1 cellular context compared by ENCODE assay signal in the genomic region with DNA sequence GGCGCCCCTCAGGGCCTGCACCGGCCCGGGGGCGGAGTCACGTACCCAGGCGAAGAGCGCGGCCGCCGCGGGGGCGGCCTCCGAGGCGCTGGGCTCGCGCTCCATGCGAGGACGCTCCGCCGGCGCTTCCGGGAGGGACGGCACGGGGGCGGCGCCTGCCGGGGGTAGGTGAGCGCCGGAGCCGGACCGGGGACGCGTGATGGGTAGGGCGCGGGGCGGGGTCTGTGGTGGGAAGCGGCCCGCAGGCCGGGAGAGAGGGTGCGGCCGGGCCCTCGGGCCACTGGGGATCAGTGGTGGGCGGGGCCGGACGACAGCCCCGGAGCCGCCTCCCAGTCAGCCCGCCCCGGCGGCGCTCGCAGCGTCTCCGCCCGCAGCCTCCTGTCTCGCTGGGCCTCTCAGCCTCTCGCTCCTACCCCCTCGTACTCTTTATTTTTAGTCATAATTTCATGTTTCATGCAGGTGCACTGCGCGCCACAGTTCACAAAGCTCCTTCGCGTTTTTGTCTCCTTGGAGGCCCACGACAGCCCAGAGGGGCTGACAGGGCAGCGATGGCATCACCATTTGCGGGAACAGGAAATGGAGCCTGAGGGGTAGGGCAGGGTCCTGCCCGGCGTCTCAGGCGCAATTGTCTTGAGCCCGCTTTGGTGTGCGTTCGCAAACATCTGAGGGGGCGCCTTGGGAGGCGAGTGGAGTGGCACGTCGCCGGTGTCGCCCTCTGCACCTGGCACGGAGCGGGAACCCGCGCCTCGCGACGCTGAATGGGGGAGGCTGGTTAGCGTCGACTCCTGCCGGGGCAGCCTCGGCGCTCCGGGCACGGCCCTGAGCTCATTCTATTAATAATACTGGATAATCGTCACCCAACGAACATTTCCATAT.
TF ChIP-seq lines count a peak whose summit lies in the region.

A gene (minus strand): TSS at position 142 of the 876 bp plus-strand sequence. CDS start 37 bp downstream, at position 105.

TF ChIP-seq in HepG2, 621 proteins besides CTCF, POLR2A, EP300 and RAD21 (continued from another document):
- TF ChIP-seq, protein P1, sequence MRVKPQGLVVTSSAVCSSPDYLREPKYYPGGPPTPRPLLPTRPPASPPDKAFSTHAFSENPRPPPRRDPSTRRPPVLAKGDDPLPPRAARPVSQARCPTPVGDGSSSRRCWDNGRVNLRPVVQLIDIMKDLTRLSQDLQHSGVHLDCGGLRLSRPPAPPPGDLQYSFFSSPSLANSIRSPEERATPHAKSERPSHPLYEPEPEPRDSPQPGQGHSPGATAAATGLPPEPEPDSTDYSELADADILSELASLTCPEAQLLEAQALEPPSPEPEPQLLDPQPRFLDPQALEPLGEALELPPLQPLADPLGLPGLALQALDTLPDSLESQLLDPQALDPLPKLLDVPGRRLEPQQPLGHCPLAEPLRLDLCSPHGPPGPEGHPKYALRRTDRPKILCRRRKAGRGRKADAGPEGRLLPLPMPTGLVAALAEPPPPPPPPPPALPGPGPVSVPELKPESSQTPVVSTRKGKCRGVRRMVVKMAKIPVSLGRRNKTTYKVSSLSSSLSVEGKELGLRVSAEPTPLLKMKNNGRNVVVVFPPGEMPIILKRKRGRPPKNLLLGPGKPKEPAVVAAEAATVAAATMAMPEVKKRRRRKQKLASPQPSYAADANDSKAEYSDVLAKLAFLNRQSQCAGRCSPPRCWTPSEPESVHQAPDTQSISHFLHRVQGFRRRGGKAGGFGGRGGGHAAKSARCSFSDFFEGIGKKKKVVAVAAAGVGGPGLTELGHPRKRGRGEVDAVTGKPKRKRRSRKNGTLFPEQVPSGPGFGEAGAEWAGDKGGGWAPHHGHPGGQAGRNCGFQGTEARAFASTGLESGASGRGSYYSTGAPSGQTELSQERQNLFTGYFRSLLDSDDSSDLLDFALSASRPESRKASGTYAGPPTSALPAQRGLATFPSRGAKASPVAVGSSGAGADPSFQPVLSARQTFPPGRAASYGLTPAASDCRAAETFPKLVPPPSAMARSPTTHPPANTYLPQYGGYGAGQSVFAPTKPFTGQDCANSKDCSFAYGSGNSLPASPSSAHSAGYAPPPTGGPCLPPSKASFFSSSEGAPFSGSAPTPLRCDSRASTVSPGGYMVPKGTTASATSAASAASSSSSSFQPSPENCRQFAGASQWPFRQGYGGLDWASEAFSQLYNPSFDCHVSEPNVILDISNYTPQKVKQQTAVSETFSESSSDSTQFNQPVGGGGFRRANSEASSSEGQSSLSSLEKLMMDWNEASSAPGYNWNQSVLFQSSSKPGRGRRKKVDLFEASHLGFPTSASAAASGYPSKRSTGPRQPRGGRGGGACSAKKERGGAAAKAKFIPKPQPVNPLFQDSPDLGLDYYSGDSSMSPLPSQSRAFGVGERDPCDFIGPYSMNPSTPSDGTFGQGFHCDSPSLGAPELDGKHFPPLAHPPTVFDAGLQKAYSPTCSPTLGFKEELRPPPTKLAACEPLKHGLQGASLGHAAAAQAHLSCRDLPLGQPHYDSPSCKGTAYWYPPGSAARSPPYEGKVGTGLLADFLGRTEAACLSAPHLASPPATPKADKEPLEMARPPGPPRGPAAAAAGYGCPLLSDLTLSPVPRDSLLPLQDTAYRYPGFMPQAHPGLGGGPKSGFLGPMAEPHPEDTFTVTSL (CRISPR knock-in tag; IDR thresholded peaks at IDR 0.05; ENCODE audit: borderline replicate concordance), result peak; percentile 56
- TF ChIP-seq, protein P2, sequence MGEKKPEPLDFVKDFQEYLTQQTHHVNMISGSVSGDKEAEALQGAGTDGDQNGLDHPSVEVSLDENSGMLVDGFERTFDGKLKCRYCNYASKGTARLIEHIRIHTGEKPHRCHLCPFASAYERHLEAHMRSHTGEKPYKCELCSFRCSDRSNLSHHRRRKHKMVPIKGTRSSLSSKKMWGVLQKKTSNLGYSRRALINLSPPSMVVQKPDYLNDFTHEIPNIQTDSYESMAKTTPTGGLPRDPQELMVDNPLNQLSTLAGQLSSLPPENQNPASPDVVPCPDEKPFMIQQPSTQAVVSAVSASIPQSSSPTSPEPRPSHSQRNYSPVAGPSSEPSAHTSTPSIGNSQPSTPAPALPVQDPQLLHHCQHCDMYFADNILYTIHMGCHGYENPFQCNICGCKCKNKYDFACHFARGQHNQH (CRISPR knock-in tag; IDR thresholded peaks at IDR 0.05), result peak; percentile 57
- peak; percentile 83 for TF ChIP-seq EED (CRISPR knock-in tag; IDR thresholded peaks at IDR 0.05)
- 0 out of 2 replicates have a peak, but pooled peaks have one; percentile 58 for TF ChIP-seq ZNF230 (CRISPR knock-in tag; IDR thresholded peaks at IDR 0.05)
- TF ChIP-seq ZNF451 (CRISPR knock-in tag; IDR thresholded peaks at IDR 0.05), result 0 out of 2 replicates have a peak, but pooled peaks have one; percentile 34
- TF ChIP-seq, protein P3, sequence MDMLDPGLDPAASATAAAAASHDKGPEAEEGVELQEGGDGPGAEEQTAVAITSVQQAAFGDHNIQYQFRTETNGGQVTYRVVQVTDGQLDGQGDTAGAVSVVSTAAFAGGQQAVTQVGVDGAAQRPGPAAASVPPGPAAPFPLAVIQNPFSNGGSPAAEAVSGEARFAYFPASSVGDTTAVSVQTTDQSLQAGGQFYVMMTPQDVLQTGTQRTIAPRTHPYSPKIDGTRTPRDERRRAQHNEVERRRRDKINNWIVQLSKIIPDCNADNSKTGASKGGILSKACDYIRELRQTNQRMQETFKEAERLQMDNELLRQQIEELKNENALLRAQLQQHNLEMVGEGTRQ (IDR thresholded peaks at IDR 0.05; ENCODE audit: low read depth, low read length), result no peak
- TF ChIP-seq, protein P3 (CRISPR knock-in tag; IDR thresholded peaks at IDR 0.05; ENCODE audit: borderline replicate concordance), result no peak
- no peak for TF ChIP-seq SNRNP70 (IDR thresholded peaks at IDR 0.05; ENCODE audit: low read depth, low read length)
- peak; percentile 27 for TF ChIP-seq PHF21A (CRISPR knock-in tag; IDR thresholded peaks at IDR 0.05)
- TF ChIP-seq, protein P4, sequence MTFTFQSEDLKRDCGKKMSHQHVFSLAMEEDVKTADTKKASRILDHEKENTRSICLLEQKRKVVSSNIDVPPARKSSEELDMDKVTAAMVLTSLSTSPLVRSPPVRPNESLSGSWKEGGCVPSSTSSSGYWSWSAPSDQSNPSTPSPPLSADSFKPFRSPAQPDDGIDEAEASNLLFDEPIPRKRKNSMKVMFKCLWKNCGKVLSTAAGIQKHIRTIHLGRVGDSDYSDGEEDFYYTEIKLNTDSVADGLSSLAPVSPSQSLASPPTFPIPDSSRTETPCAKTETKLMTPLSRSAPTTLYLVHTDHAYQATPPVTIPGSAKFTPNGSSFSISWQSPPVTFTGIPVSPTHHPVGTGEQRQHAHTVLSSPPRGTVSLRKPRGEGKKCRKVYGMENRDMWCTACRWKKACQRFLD (CRISPR knock-in tag; IDR thresholded peaks at IDR 0.05; ENCODE audit: borderline replicate concordance), result 0 out of 2 replicates have a peak, but pooled peaks have one; percentile 49
- TF ChIP-seq IKZF4 (CRISPR knock-in tag; IDR thresholded peaks at IDR 0.05; ENCODE audit: borderline replicate concordance, low read depth, not compliant biosample characterization), result no peak
- peak; percentile 78; the same call in 1 of the 2 replicates for TF ChIP-seq ZNF674 (CRISPR knock-in tag; IDR thresholded peaks at IDR 0.05; ENCODE audit: low read depth)
- no peak for TF ChIP-seq ZNF550 (CRISPR knock-in tag; IDR thresholded peaks at IDR 0.05; ENCODE audit: borderline replicate concordance)
- no peak for TF ChIP-seq GTF3A (CRISPR knock-in tag; conservative IDR thresholded peaks at IDR 0.05)
- peak; percentile 49; the same call in 1 of the 2 replicates for TF ChIP-seq ZMYM2 (CRISPR knock-in tag; IDR thresholded peaks at IDR 0.05)
- TF ChIP-seq KLF16 (CRISPR knock-in tag; IDR thresholded peaks at IDR 0.05), result peak in 1 of 2 experiments; percentile 78; a peak in 2 of 4 replicates
- TF ChIP-seq, protein P5, sequence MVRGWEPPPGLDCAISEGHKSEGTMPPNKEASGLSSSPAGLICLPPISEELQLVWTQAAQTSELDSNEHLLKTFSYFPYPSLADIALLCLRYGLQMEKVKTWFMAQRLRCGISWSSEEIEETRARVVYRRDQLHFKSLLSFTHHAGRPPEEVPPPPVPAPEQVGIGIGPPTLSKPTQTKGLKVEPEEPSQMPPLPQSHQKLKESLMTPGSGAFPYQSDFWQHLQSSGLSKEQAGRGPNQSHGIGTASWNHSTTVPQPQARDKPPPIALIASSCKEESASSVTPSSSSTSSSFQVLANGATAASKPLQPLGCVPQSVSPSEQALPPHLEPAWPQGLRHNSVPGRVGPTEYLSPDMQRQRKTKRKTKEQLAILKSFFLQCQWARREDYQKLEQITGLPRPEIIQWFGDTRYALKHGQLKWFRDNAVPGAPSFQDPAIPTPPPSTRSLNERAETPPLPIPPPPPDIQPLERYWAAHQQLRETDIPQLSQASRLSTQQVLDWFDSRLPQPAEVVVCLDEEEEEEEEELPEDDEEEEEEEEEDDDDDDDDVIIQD (CRISPR knock-in tag; IDR thresholded peaks at IDR 0.05; ENCODE audit: low read depth), result no peak
- peak; percentile 41; the same call in 1 of the 2 replicates for TF ChIP-seq ZMAT3 (CRISPR knock-in tag; conservative IDR thresholded peaks at IDR 0.05)
- no peak for TF ChIP-seq ARNT (IDR thresholded peaks at IDR 0.05)
- TF ChIP-seq, protein P6, sequence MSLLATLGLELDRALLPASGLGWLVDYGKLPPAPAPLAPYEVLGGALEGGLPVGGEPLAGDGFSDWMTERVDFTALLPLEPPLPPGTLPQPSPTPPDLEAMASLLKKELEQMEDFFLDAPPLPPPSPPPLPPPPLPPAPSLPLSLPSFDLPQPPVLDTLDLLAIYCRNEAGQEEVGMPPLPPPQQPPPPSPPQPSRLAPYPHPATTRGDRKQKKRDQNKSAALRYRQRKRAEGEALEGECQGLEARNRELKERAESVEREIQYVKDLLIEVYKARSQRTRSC (CRISPR knock-in tag; IDR thresholded peaks at IDR 0.05; ENCODE audit: low read depth), result no peak
- TF ChIP-seq RFXANK (CRISPR knock-in tag; IDR thresholded peaks at IDR 0.05), result 0 out of 2 replicates have a peak, but pooled peaks have one; percentile 44
- TF ChIP-seq HES4 (CRISPR knock-in tag; IDR thresholded peaks at IDR 0.05; ENCODE audit: borderline replicate concordance), result peak; percentile 12; the same call in 1 of the 2 replicates
- TF ChIP-seq ZNF274 (CRISPR knock-in tag; IDR thresholded peaks at IDR 0.05), result peak; percentile 35; the same call in 1 of the 2 replicates
- TF ChIP-seq MAZ (IDR thresholded peaks at IDR 0.05; ENCODE audit: borderline replicate concordance, low read depth, low read length), result peak; percentile 71; the same call in 1 of the 2 replicates
- peak; percentile 73 for TF ChIP-seq MAZ (CRISPR knock-in tag; IDR thresholded peaks at IDR 0.05; ENCODE audit: low read depth)
- TF ChIP-seq, protein P7, sequence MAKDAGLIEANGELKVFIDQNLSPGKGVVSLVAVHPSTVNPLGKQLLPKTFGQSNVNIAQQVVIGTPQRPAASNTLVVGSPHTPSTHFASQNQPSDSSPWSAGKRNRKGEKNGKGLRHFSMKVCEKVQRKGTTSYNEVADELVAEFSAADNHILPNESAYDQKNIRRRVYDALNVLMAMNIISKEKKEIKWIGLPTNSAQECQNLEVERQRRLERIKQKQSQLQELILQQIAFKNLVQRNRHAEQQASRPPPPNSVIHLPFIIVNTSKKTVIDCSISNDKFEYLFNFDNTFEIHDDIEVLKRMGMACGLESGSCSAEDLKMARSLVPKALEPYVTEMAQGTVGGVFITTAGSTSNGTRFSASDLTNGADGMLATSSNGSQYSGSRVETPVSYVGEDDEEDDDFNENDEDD (CRISPR knock-in tag; IDR thresholded peaks at IDR 0.05; ENCODE audit: borderline replicate concordance), result peak; percentile 91
